ENCODE assay signal across 1 cellular context in genomic region chr3:37814547-37814946, GRCh38.
TF ChIP-seq lines count a peak whose summit lies in the region.

No MANE protein-coding gene starts in this region.

TF ChIP-seq in HepG2, 621 proteins besides CTCF, POLR2A, EP300 and RAD21 (continued from another document):
- TF ChIP-seq ZBTB49 (CRISPR knock-in tag; IDR thresholded peaks at IDR 0.05; ENCODE audit: borderline replicate concordance) (no peak), STAG1 (CRISPR knock-in tag; IDR thresholded peaks at IDR 0.05) (peak; percentile 10; the same call in 1 of the 2 replicates), ATF7 (IDR thresholded peaks at IDR 0.05) (no peak), ATF7 (CRISPR knock-in tag; IDR thresholded peaks at IDR 0.05) (no peak), ZNF512B (CRISPR knock-in tag; IDR thresholded peaks at IDR 0.05; ENCODE audit: borderline replicate concordance) (no peak), PRPF4 (IDR thresholded peaks at IDR 0.05; ENCODE audit: low read depth, low read length, poor library complexity, severe bottlenecking) (no peak), GABPB1 (CRISPR knock-in tag; IDR thresholded peaks at IDR 0.05) (no peak)
